ENCODE assay signal across 22 cellular contexts in genomic region chr1:199310701-199311100, GRCh38.
"Had no signal": no experiment of that assay in that cellular context is flagged by ENCODE, and none has a peak within 500 bp of the region (broad histone marks: within the 10 kb centered on the region; RNA-seq: fewer than 3 reads in every experiment).

No MANE protein-coding gene starts in this region.

- H3K27ac Mint-ChIP-seq: activated CD4-positive, alpha-beta memory T cell treated with anti-CD3 and anti-CD28 coated beads, Interleukin-2, amount 10 ng/mL, durations not matched to agents 7 days and 5 days; activated CD8-positive, alpha-beta memory T cell treated with anti-CD3 and anti-CD28 coated beads, Interleukin-2, amount 10 ng/mL, durations not matched to agents 7 days and 5 days; activated naive CD8-positive, alpha-beta T cell treated with anti-CD3 and anti-CD28 coated beads, Interleukin-2, amount 10 ng/mL, durations not matched to agents 7 days and 5 days; activated T-helper 2 cell treated with anti-CD3 and anti-CD28 coated beads, Interferon-gamma antibody, Interleukin-2, Interleukin-4, amounts not matched to agents 10 μg/mL and 5 μg/mL and 100 μg/mL, durations not matched to agents 14 hours and 24 hours and 36 hours; natural killer cell had no signal

- H2AFZ ChIP-seq: parathyroid adenoma had no signal

- H3K9me3 Mint-ChIP-seq: activated CD4-positive, alpha-beta memory T cell treated with anti-CD3 and anti-CD28 coated beads, Interleukin-2, amount 10 ng/mL, durations not matched to agents 7 days and 5 days; activated naive CD8-positive, alpha-beta T cell treated with anti-CD3 and anti-CD28 coated beads, Interleukin-2, amount 10 ng/mL, durations not matched to agents 7 days and 5 days; activated T-helper 2 cell treated with anti-CD3 and anti-CD28 coated beads, Interferon-gamma antibody, Interleukin-2, Interleukin-4, amounts not matched to agents 10 μg/mL and 5 μg/mL and 100 μg/mL, durations not matched to agents 14 hours and 24 hours and 36 hours; natural killer cell had no signal

- H3K9me3 ChIP-seq: colonic mucosa, esophagus muscularis mucosa, heart right ventricle, thyroid gland, uterus had no signal

- H3K27ac ChIP-seq: brain microvascular endothelial cell, colonic mucosa, esophagus muscularis mucosa, heart right ventricle, parathyroid adenoma, thyroid gland, uterus had no signal

- H3K4me1 Mint-ChIP-seq: activated naive CD8-positive, alpha-beta T cell treated with anti-CD3 and anti-CD28 coated beads, Interleukin-2, amount 10 ng/mL, durations not matched to agents 7 days and 5 days had no signal

- H3K36me3 ChIP-seq: brain microvascular endothelial cell, colonic mucosa, esophagus muscularis mucosa, heart right ventricle, thyroid gland, uterus had no signal

- H3K9ac ChIP-seq: parathyroid adenoma had no signal

- H3K4me3 Mint-ChIP-seq: activated CD4-positive, alpha-beta memory T cell treated with anti-CD3 and anti-CD28 coated beads, Interleukin-2, amount 10 ng/mL, durations not matched to agents 7 days and 5 days; activated CD8-positive, alpha-beta memory T cell treated with anti-CD3 and anti-CD28 coated beads, Interleukin-2, amount 10 ng/mL, durations not matched to agents 7 days and 5 days; activated naive CD8-positive, alpha-beta T cell treated with anti-CD3 and anti-CD28 coated beads, Interleukin-2, amount 10 ng/mL, durations not matched to agents 7 days and 5 days; natural killer cell had no signal

- DNase-seq: activated CD4-positive, alpha-beta memory T cell treated with anti-CD3 and anti-CD28 coated beads, Interleukin-2, amount 10 ng/mL, durations not matched to agents 7 days and 5 days; activated CD4-positive, alpha-beta T cell treated with anti-CD3 and anti-CD28 coated beads for 48 hours; activated CD4-positive, CD25-positive, alpha-beta regulatory T cell; activated CD8-positive, alpha-beta memory T cell treated with anti-CD3 and anti-CD28 coated beads, Interleukin-2, amount 10 ng/mL, durations not matched to agents 7 days and 5 days; activated naive CD4-positive, alpha-beta T cell treated with Interleukin-2 at 50 U/mL for 16 hours; activated naive CD8-positive, alpha-beta T cell treated with anti-CD3 and anti-CD28 coated beads, Interleukin-2, amount 10 ng/mL, durations not matched to agents 7 days and 5 days; activated T-cell treated with anti-CD3 and anti-CD28 coated beads, Interleukin-2, amount 50 U/mL, for 1 hour; aorta; brain microvascular endothelial cell; central memory CD4-positive, alpha-beta T cell; colonic mucosa; heart right ventricle; mesenchymal stem cell; natural killer cell; stimulated activated naive CD4-positive, alpha-beta T cell treated with Interleukin-2 at 50 U/mL for 16 hours; SW 1271; thyroid gland; uterus had no signal

- H3K27me3 ChIP-seq: brain microvascular endothelial cell, colonic mucosa, esophagus muscularis mucosa, heart right ventricle, thyroid gland, uterus had no signal

- H3K79me2 ChIP-seq: parathyroid adenoma had no signal

- H3K36me3 Mint-ChIP-seq: activated CD8-positive, alpha-beta memory T cell treated with anti-CD3 and anti-CD28 coated beads, Interleukin-2, amount 10 ng/mL, durations not matched to agents 7 days and 5 days; activated naive CD8-positive, alpha-beta T cell treated with anti-CD3 and anti-CD28 coated beads, Interleukin-2, amount 10 ng/mL, durations not matched to agents 7 days and 5 days; natural killer cell had no signal

- H3K4me3 ChIP-seq: colonic mucosa, esophagus muscularis mucosa, heart right ventricle, thyroid gland, uterus had no signal

- H3K4me1 ChIP-seq: colonic mucosa, esophagus muscularis mucosa, heart right ventricle, parathyroid adenoma, thyroid gland, uterus had no signal

- ATAC-seq: activated CD8-positive, alpha-beta memory T cell treated with anti-CD3 and anti-CD28 coated beads, Interleukin-2, amount 10 ng/mL, durations not matched to agents 7 days and 5 days; heart right ventricle; natural killer cell; sciatic nerve had no signal
